26 cellular contexts compared by ENCODE assay signal in genomic region chr3:68428495-68428894, GRCh38.
"Had no signal": no experiment of that assay in that cellular context is flagged by ENCODE, and none has a peak within 500 bp of the region (broad histone marks: within the 10 kb centered on the region; RNA-seq: fewer than 3 reads in every experiment).

No MANE protein-coding gene starts in this region.

- H3K4me3 ChIP-seq: stomach, suprapubic skin, testis, thoracic aorta, thyroid gland, tibial artery, tibial nerve, transverse colon, upper lobe of left lung, upper lobe of right lung, uterus, vagina had no signal

- FAIRE-seq: urothelium cell line had no signal

- ATAC-seq: stimulated activated effector memory CD8-positive, alpha-beta T cell treated with anti-CD3 and anti-CD28 coated beads, Interleukin-12 subunit alpha, Interleukin-12 subunit beta, amount 100 ng/mL, for 72 hours; stimulated activated memory B cell treated with anti-CD40 and anti-IgM and Interleukin-4, amounts not matched to agents 10 μg/mL and 1 μg/mL and 100 μg/mL, for 72 hours; stimulated activated naive B cell treated with anti-CD40 and anti-IgM and Interleukin-4, amounts not matched to agents 10 μg/mL and 1 μg/mL and 100 μg/mL, for 72 hours; stimulated activated naive CD8-positive, alpha-beta T cell treated with anti-CD3 and anti-CD28 coated beads, Interleukin-15, amount 100 ng/mL, for 72 hours; stimulated activated naive CD8-positive, alpha-beta T cell treated with anti-CD3 and anti-CD28 coated beads, Interleukin-15, Interleukin-2, amounts not matched to agents 100 U/mL and 50 U/mL, for 24 hours; upper lobe of right lung had no signal

- DNase-seq: stimulated activated CD4-positive, alpha-beta T cell treated with anti-CD3 and anti-CD28 coated beads, Interleukin-2, amount 100 ng/mL, for 48 hours; stimulated activated CD4-positive, alpha-beta T cell treated with anti-CD3 and anti-CD28 coated beads, Interleukin-4, amount 100 ng/mL, for 1 hour; stimulated activated CD4-positive, alpha-beta T cell treated with anti-CD3 and anti-CD28 coated beads, Interleukin-4, amount 100 ng/mL, for 24 hours; stimulated activated CD4-positive, alpha-beta T cell treated with anti-CD3 and anti-CD28 coated beads, Interleukin-4, amount 100 ng/mL, for 4 hours; stimulated activated CD8-positive, alpha-beta memory T cell treated with anti-CD3 and anti-CD28 coated beads, Interleukin-4, amount 100 ng/mL, for 48 hours; stimulated activated naive B cell treated with anti-CD40 and anti-IgM and Interleukin-4, amounts not matched to agents 10 μg/mL and 1 μg/mL and 100 μg/mL, for 72 hours; stimulated activated naive CD4-positive, alpha-beta T cell; stimulated activated naive CD4-positive, alpha-beta T cell treated with Interleukin-2 at 50 U/mL for 16 hours; stimulated activated naive CD8-positive, alpha-beta T cell treated with anti-CD3 and anti-CD28 coated beads, Interleukin-15, amount 100 ng/mL, for 72 hours; stimulated activated naive CD8-positive, alpha-beta T cell treated with anti-CD3 and anti-CD28 coated beads, Interleukin-15, Interleukin-2, amounts not matched to agents 100 U/mL and 50 U/mL, for 24 hours; stomach; substantia nigra; testis; thyroid gland; tibial artery; transverse colon; upper lobe of left lung; upper lobe of right lung; uterus had no signal

- H3K36me3 ChIP-seq: stomach, suprapubic skin, thoracic aorta, thyroid gland, tibial artery, tibial nerve, transverse colon, upper lobe of left lung, upper lobe of right lung, uterus, vagina had no signal

- H3K9me3 ChIP-seq: stomach, suprapubic skin, testis, thoracic aorta, thyroid gland, tibial artery, tibial nerve, transverse colon, upper lobe of left lung, upper lobe of right lung, uterus, vagina had no signal

- H3K4me1 ChIP-seq: stomach, suprapubic skin, testis, thyroid gland, tibial artery, tibial nerve, transverse colon, upper lobe of left lung, upper lobe of right lung, uterus, vagina had no signal

- H3K27ac ChIP-seq: stomach, suprapubic skin, testis, thoracic aorta, thyroid gland, tibial artery, tibial nerve, transverse colon, upper lobe of left lung, upper lobe of right lung, uterus, vagina had no signal

- H3K27me3 ChIP-seq: stomach, suprapubic skin, testis, thyroid gland, tibial artery, tibial nerve, transverse colon, upper lobe of left lung, upper lobe of right lung, uterus, vagina had no signal
